ENCODE assay signal across 19 cellular contexts in the genomic region with DNA sequence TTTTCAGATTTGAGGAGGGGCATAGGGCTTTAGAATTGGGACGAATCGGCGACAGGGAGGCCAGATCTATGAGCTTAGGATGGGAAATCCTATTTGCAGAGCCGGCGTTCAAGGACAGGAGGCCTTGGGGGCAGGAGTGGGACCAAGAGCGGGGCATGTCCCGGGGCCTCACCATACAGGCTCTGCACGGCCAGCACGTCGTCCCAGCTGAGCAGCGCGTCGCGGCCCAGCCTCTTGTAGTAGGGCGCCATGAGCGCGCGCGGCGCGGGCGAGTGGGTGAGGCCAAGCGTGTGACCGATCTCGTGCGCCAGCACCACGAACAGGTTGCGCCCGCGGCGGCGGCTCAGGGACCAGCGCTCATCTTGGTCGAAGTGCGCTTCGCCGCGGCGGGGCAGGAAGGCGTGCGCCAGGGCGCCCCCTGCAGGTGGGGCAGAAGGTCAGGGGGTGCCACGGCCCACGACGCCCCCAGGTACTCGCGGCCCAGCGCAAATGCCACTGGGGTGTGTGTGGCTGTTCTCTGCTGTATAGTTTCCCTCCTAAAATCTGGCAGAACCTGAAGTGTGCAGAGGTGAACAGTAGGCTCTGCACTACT. TPM values are rescaled to one million over a fixed set of nuclear protein-coding genes. Genes with fewer than 3 reads are reported as not detected.
DNase-seq lines count a peak whose midpoint lies in the region; ATAC-seq, FAIRE-seq and TF ChIP-seq lines count a peak whose summit lies in the region.
"Had no signal": no experiment of that assay in that cellular context is flagged by ENCODE, and none has a peak within 500 bp of the region (broad histone marks: within the 10 kb centered on the region; RNA-seq: fewer than 3 reads in every experiment).

No MANE protein-coding gene starts in this region.

- DNase-seq in GM12878 (ENCODE audit: low read depth, low spot score) (no peak), neuronal stem cell (ENCODE audit: low spot score) (no peak), HK-2 (ENCODE audit: unreplicated experiment) (no peak), Right ventricle myocardium superior (no peak)
- DNase-seq in stimulated activated naive CD4-positive, alpha-beta T cell (lab: John Stamatoyannopoulos, UW), result no peak
- DNase-seq: activated CD4-positive, alpha-beta T cell treated with anti-CD3 and anti-CD28 coated beads, Interleukin-2, amount 10 ng/mL, durations not matched to agents 24 days and 14 days; activated T-cell treated with anti-CD3 and anti-CD28 coated beads, Interleukin-2, amount 50 U/mL, for 72 hours; adrenal gland; left colon; NCI-H1417; NCI-H510A had no signal

- H3K27me3 ChIP-seq in DOHH2 (ENCODE audit: control insufficient read depth, low read length), result peaks cover 9% of the 10 kb centered on the region
- peaks cover 4 to 6% of the 10 kb centered on the region in 2 experiments for H3K27me3 ChIP-seq in GM12878 (replicated peaks in 1 of 2; ENCODE audit: control insufficient read depth in 2 of 2, insufficient read depth in 2 of 2, low read length in 1 of 2)
- peaks cover 0 to 7% (median 0%) of the 10 kb centered on the region in 3 experiments for H3K27me3 ChIP-seq in neuronal stem cell (ENCODE audit: control insufficient read depth in 3 of 3, insufficient read depth in 3 of 3, low read depth in 1 of 3, low read length in 3 of 3)
- H3K27me3 ChIP-seq: adrenal gland, suprapubic skin had no signal

- H3K9me3 ChIP-seq in DOHH2 (ENCODE audit: control insufficient read depth, insufficient read depth, low read length), result no peaks in the 10 kb centered on the region
- no peaks in the 10 kb centered on the region for H3K9me3 ChIP-seq in HEK293 (ENCODE audit: control insufficient read depth, insufficient read depth, low read depth, low read length)
- no peaks in the 10 kb centered on the region for H3K9me3 ChIP-seq in GM12878 (replicated peaks; ENCODE audit: control insufficient read depth, insufficient read depth, low read length)
- no peaks in the 10 kb centered on the region for H3K9me3 ChIP-seq in neuronal stem cell (replicated peaks in 1 of 2; ENCODE audit: control insufficient read depth in 2 of 2, insufficient read depth in 1 of 2, low read depth in 1 of 2, low read length in 2 of 2)
- H3K9me3 ChIP-seq: adrenal gland, suprapubic skin had no signal

- H4K8ac ChIP-seq in neuronal stem cell (ENCODE audit: low read depth, low read length), result no peak overlapping the region

- SMC1A ChIA-PET in GM12878 (lab: Charles Lee; ENCODE audit: uncharacterized antibody, unreplicated experiment), result no interaction called here

- H3F3A ChIP-seq in DOHH2 (ENCODE audit: control insufficient read depth, insufficient read depth), result no peaks in the 10 kb centered on the region

- CTCF ChIA-PET in HEK293 (lab: Yijun Ruan, JAX), result interaction anchor here (0.5 to 3.8 kb wide), 12 partner anchors 8 to 1378 kb away, joined by 3 to 20 read pairs (median 4); a partner anchor contains a TSS
- CTCF ChIA-PET in GM12878 (lab: Yijun Ruan, JAX), result interaction anchor here (0.6 to 2.3 kb wide), 5 partner anchors 29 to 157 kb away, joined by 3 to 8 read pairs (median 4); a partner anchor contains a TSS

- no peak overlapping the region for H4K91ac ChIP-seq in neuronal stem cell (ENCODE audit: low read depth, low read length, poor library complexity)

- H3K4ac ChIP-seq in neuronal stem cell (ENCODE audit: low read length), result no peak overlapping the region

- H2AK5ac ChIP-seq in neuronal stem cell (ENCODE audit: low read depth, low read length), result no peak overlapping the region

- H3K14ac ChIP-seq in neuronal stem cell (ENCODE audit: low read length), result no peak overlapping the region

- H3K79me2 ChIP-seq in DOHH2 (ENCODE audit: control insufficient read depth, low read length), result no peaks in the 10 kb centered on the region
- H3K79me2 ChIP-seq in GM12878 (ENCODE audit: control insufficient read depth, insufficient read depth, low read length), result no peaks in the 10 kb centered on the region

- no peak for FAIRE-seq in GM12878 (lab: Jason Lieb, UNC)
- FAIRE-seq: colon, GM19239 had no signal

- no peak overlapping the region for H2BK5ac ChIP-seq in neuronal stem cell (ENCODE audit: low read length)

- TF ChIP-seq RAD21 in GM12878 (IDR thresholded peaks at IDR 0.05; ENCODE audit: insufficient read depth, low read depth, low read length), result no peak

- H2BK15ac ChIP-seq in neuronal stem cell (ENCODE audit: low read length), result no peak overlapping the region

- POLR2A ChIA-PET in HEK293 (lab: Yijun Ruan, JAX) (interaction anchor here (0.8 to 1.5 kb wide), 3 partner anchors 27 to 39 kb away, joined by 4 to 7 read pairs (median 5); a partner anchor contains a TSS), GM12878 (lab: Charles Lee) (no interaction called here)

- in situ Hi-C loops in GM12878 (cut with MboI), result loop anchor here (5.0 kb wide), 1 partner anchor 37 kb away; a partner anchor contains a TSS

- ATAC-seq in GM12878 (no peak), Right ventricle myocardium superior (ENCODE audit: poor library complexity) (no peak)
- ATAC-seq: activated T-cell treated with anti-CD3 and anti-CD28 coated beads, Interleukin-2, amount 50 U/mL, for 72 hours; left colon had no signal

- RAD21 ChIA-PET in GM12878 (lab: Charles Lee; ENCODE audit: unreplicated experiment), result interaction anchor here (0.6 to 1.0 kb wide), 2 partner anchors 38 to 178 kb away, joined by 3 to 5 read pairs; no protein-coding TSS in a partner anchor

- BruUV-seq in GM12878 (replicated peaks; lab: Mats Ljungman, UMichigan), result no TSS peak

- no peak overlapping the region for H3K4me3 ChIP-seq in DOHH2 (ENCODE audit: low read length)
- H3K4me3 ChIP-seq in HEK293 (ENCODE audit: low read depth, low read length), result no peak overlapping the region
- no peak overlapping the region for H3K4me3 ChIP-seq in GM12878
- peak overlapping the region in 1 of 2 donors; percentile 13 for H3K4me3 ChIP-seq in neuronal stem cell (ENCODE audit: low read length in 2 of 2)
- H3K4me3 ChIP-seq: adrenal gland, suprapubic skin had no signal

- no peak overlapping the region for H2BK120ac ChIP-seq in neuronal stem cell (ENCODE audit: low read depth, low read length)

- H3K4me1 ChIP-seq in DOHH2 (ENCODE audit: control insufficient read depth, low read length) (peaks cover 5% of the 10 kb centered on the region), HEK293 (ENCODE audit: control insufficient read depth, insufficient read depth, low read length) (peaks cover 8% of the 10 kb centered on the region; the same call in 1 of the 2 replicates), GM12878 (ENCODE audit: control insufficient read depth, insufficient read depth, low read length) (no peaks in the 10 kb centered on the region; the same call in 1 of the 2 replicates), neuronal stem cell (ENCODE audit: control insufficient read depth in 2 of 2, insufficient read depth in 1 of 2, low read depth in 1 of 2, low read length in 2 of 2) (peaks cover 20 to 35% of the 10 kb centered on the region in 2 donors)
- H3K4me1 ChIP-seq: adrenal gland had no signal

- peaks cover 2% of the 10 kb centered on the region for H3K79me1 ChIP-seq in neuronal stem cell (ENCODE audit: low read depth, low read length)

- H2AFZ ChIP-seq in GM12878 (ENCODE audit: control insufficient read depth, low read depth, low read length), result no peak overlapping the region
- H2AFZ ChIP-seq in neuronal stem cell (ENCODE audit: low read length), result no peak overlapping the region

- H2BK12ac ChIP-seq in neuronal stem cell (ENCODE audit: low read length), result no peak overlapping the region

- no peak for TF ChIP-seq POLR2A in GM12878 (IDR thresholded peaks at IDR 0.05; ENCODE audit: low read depth, low read length)

- TF ChIP-seq CTCF in DOHH2 (IDR thresholded peaks at IDR 0.05; ENCODE audit: low read depth, low read length, poor library complexity, severe bottlenecking) (peak; percentile 47), HEK293 (tag by site-specific recombination; IDR thresholded peaks at IDR 0.05) (peak; percentile 38; the same call in 1 of the 2 replicates), GM12878 (IDR thresholded peaks at IDR 0.05 in 2 of 3, conservative IDR thresholded peaks at IDR 0.05 in 1 of 3; ENCODE audit: control insufficient read depth in 2 of 3, extremely low read depth in 1 of 3, insufficient read depth in 1 of 3, low read depth in 3 of 3, low read length in 3 of 3) (peak in 1 of 3 experiments; percentile 13; a peak in 1 of 6 replicates)

- no peak overlapping the region for H3K9ac ChIP-seq in GM12878 (ENCODE audit: control insufficient read depth, insufficient read depth, low read length)
- no peak overlapping the region for H3K9ac ChIP-seq in neuronal stem cell (ENCODE audit: low read depth, low read length, poor library complexity)

- H3K27ac ChIP-seq in DOHH2 (ENCODE audit: low read depth, low read length) (no peak overlapping the region), HEK293 (ENCODE audit: extremely low read depth, low read depth, low read length) (no peak overlapping the region), GM12878 (ENCODE audit: control insufficient read depth, insufficient read depth) (no peak overlapping the region), neuronal stem cell (replicated peaks; ENCODE audit: low read length) (no peak overlapping the region)
- H3K27ac ChIP-seq: adrenal gland, suprapubic skin had no signal

- 84% methylated on average over 48 of the region's 48 CpGs for WGBS in GM12878 (ENCODE audit: insufficient coverage, insufficient replicate concordance, low lambda C conversion rate, missing lambda C conversion rate)
- no CpG with 5 or more reads among the region's 48 CpGs for WGBS in neuronal stem cell (ENCODE audit: extremely low coverage in 2 of 2, insufficient read length in 2 of 2, insufficient replicate concordance in 1 of 2), 2 donors

- peak overlapping the region; percentile 16 for H3K18ac ChIP-seq in neuronal stem cell (ENCODE audit: low read length)

- H3K4me2 ChIP-seq in DOHH2 (ENCODE audit: low read length), result no peak overlapping the region
- H3K4me2 ChIP-seq in GM12878 (ENCODE audit: control insufficient read depth, insufficient read depth), result no peak overlapping the region
- H3K4me2 ChIP-seq in neuronal stem cell (ENCODE audit: insufficient read depth, low read length, poor library complexity, severe bottlenecking), result no peak overlapping the region

- H4K20me1 ChIP-seq in DOHH2 (ENCODE audit: control insufficient read depth, insufficient read depth, low read depth, low read length) (no peaks in the 10 kb centered on the region), GM12878 (ENCODE audit: control insufficient read depth, insufficient read depth) (no peaks in the 10 kb centered on the region)

- no peak overlapping the region for H3K23ac ChIP-seq in neuronal stem cell (ENCODE audit: low read depth, low read length, poor library complexity)

- TF ChIP-seq EP300 in GM12878 (IDR thresholded peaks at IDR 0.05; ENCODE audit: borderline replicate concordance in 1 of 2, control insufficient read depth in 1 of 2, low read depth in 2 of 2, low read length in 2 of 2), result no peak

- no peaks in the 10 kb centered on the region for H3K9me2 ChIP-seq in DOHH2 (replicated peaks; ENCODE audit: control insufficient read depth, low read length)

- no peaks in the 10 kb centered on the region for H3K36me3 ChIP-seq in DOHH2 (ENCODE audit: control insufficient read depth, low read length)
- H3K36me3 ChIP-seq in HEK293 (ENCODE audit: control insufficient read depth in 2 of 2, insufficient read depth in 1 of 2, low read length in 2 of 2), result no peaks in the 10 kb centered on the region
- no peaks in the 10 kb centered on the region for H3K36me3 ChIP-seq in GM12878 (ENCODE audit: control insufficient read depth in 2 of 2, insufficient read depth in 2 of 2, low read length in 1 of 2)
- no peaks in the 10 kb centered on the region for H3K36me3 ChIP-seq in neuronal stem cell (replicated peaks in 1 of 2; ENCODE audit: control insufficient read depth in 2 of 2, insufficient read depth in 2 of 2, low read length in 2 of 2)
- H3K36me3 ChIP-seq: adrenal gland, suprapubic skin had no signal

- intact Hi-C loops in GM12878 (cut with micrococcal nuclease; ENCODE audit: unreplicated experiment) (no loop called here), Right ventricle myocardium superior (cut with DNase I) (no loop called here)

RNA-seq across cellular contexts. Expression of a gene that starts 9.3 kb away (rescaled TPM):
- total RNA-seq in GM12878 (2013; cell fraction: nucleolus; rRNA removed), result not detected in 2 replicates
- total RNA-seq in GM12878 (2014; rRNA removed), result not detected in 2 replicates
- total RNA-seq in GM12878 (2014; rRNA removed; fragmentation: Illumina TruSeq; extraction: Trizol), result not detected in 2 replicates
- total RNA-seq in GM12878 (2021), result not detected in 2 replicates
- polyA plus RNA-seq in GM12878 (2011; ENCODE audit: low read depth), result not detected
- polyA plus RNA-seq in GM12878 (2011; rRNA removed), result not detected in 2 replicates
- polyA plus RNA-seq in GM12878 (2011; cell fraction: cytosol; rRNA removed), result not detected in 2 replicates
- not detected in 2 replicates for polyA plus RNA-seq in GM12878 (2011; cell fraction: nucleus; rRNA removed)
- polyA plus RNA-seq in GM12878 (2012), result not detected in 2 replicates
- not detected in 2 replicates for polyA plus RNA-seq in GM12878 (2014; fragmentation: Illumina TruSeq; extraction: Trizol)
- not detected for polyA plus RNA-seq in GM12878 (2014; fragmentation: Nextera tagmentation; extraction: Ambion mirVana)
- polyA plus RNA-seq in GM12878 (2014; rRNA removed), result not detected in 2 replicates
- polyA plus RNA-seq in GM12878 (2016; fragmentation: Nextera tagmentation; extraction: Ambion mirVana), result under 1 TPM in 1 of 2 experiments, not detected in 1; 0.16 TPM
- not detected in 2 replicates for polyA minus RNA-seq in GM12878 (2011; rRNA and poly(A)+ RNA removed)
- not detected in 2 replicates for polyA minus RNA-seq in GM12878 (2011; cell fraction: cytosol; rRNA and poly(A)+ RNA removed)
- polyA minus RNA-seq in GM12878 (2011; cell fraction: nucleus; rRNA and poly(A)+ RNA removed), result not detected in 2 replicates
- polyA plus RNA-seq in neuronal stem cell (2013, experiment 1 of 2), result 0.24 TPM
- 0.32 TPM for polyA plus RNA-seq in neuronal stem cell (2013, experiment 2 of 2)
- total RNA-seq in Right ventricle myocardium superior, result not detected
- total RNA-seq: activated CD4-positive, alpha-beta T cell treated with anti-CD3 and anti-CD28 coated beads, Interleukin-2, amount 10 ng/mL, durations not matched to agents 24 days and 14 days; activated T-cell treated with anti-CD3 and anti-CD28 coated beads, Interleukin-2, amount 50 U/mL, for 72 hours; Daoy; left colon; suprapubic skin; T-helper 2 cell treated with Interferon-gamma antibody and Interleukin-4, amounts not matched to agents 100 ng/mL and 5 ng/mL, for 36 hours had no signal
- polyA plus RNA-seq: CD14-positive monocyte had no signal

RNA-seq across cellular contexts. Expression of a gene that starts 17.0 kb away (rescaled TPM):
- total RNA-seq in GM12878 (2013; cell fraction: nucleolus; rRNA removed), result not detected in 2 replicates
- not detected in 2 replicates for total RNA-seq in GM12878 (2014; rRNA removed)
- total RNA-seq in GM12878 (2014; rRNA removed; fragmentation: Illumina TruSeq; extraction: Trizol), result not detected in 2 replicates
- total RNA-seq in GM12878 (2021), result not detected in 2 replicates
- not detected for polyA plus RNA-seq in GM12878 (2011; ENCODE audit: low read depth)
- not detected in 2 replicates for polyA plus RNA-seq in GM12878 (2011; rRNA removed)
- 0.03 TPM in 1 of 2 replicates, not detected in the other for polyA plus RNA-seq in GM12878 (2011; cell fraction: cytosol; rRNA removed)
- 0.03 TPM in 1 of 2 replicates, not detected in the other for polyA plus RNA-seq in GM12878 (2011; cell fraction: nucleus; rRNA removed)
- not detected in 2 replicates for polyA plus RNA-seq in GM12878 (2012)
- 0.01 TPM in 1 of 2 replicates, not detected in the other for polyA plus RNA-seq in GM12878 (2014; fragmentation: Illumina TruSeq; extraction: Trizol)
- polyA plus RNA-seq in GM12878 (2014; fragmentation: Nextera tagmentation; extraction: Ambion mirVana), result not detected
- polyA plus RNA-seq in GM12878 (2014; rRNA removed), result not detected in 2 replicates
- not detected for polyA plus RNA-seq in GM12878 (2016; fragmentation: Nextera tagmentation; extraction: Ambion mirVana)
- not detected in 2 replicates for polyA minus RNA-seq in GM12878 (2011; rRNA and poly(A)+ RNA removed)
- polyA minus RNA-seq in GM12878 (2011; cell fraction: cytosol; rRNA and poly(A)+ RNA removed), result not detected in 2 replicates
- polyA minus RNA-seq in GM12878 (2011; cell fraction: nucleus; rRNA and poly(A)+ RNA removed), result not detected in 2 replicates
- polyA plus RNA-seq in neuronal stem cell (2013, experiment 1 of 2), result 0.15 TPM
- polyA plus RNA-seq in neuronal stem cell (2013, experiment 2 of 2), result 0.19 TPM
- total RNA-seq in Right ventricle myocardium superior, result 0.11 TPM
- total RNA-seq: activated CD4-positive, alpha-beta T cell treated with anti-CD3 and anti-CD28 coated beads, Interleukin-2, amount 10 ng/mL, durations not matched to agents 24 days and 14 days; Daoy; T-helper 2 cell treated with Interferon-gamma antibody and Interleukin-4, amounts not matched to agents 100 ng/mL and 5 ng/mL, for 36 hours had no signal
- polyA plus RNA-seq: CD14-positive monocyte had no signal

RNA-seq across cellular contexts. Expression of a gene that starts 25.4 kb away (rescaled TPM):
- not detected in 2 replicates for total RNA-seq in GM12878 (2013; cell fraction: nucleolus; rRNA removed)
- total RNA-seq in GM12878 (2014; rRNA removed) (not detected in 2 replicates), GM12878 (2014; rRNA removed; fragmentation: Illumina TruSeq; extraction: Trizol) (not detected in 2 replicates), GM12878 (2021) (not detected in 2 replicates), Right ventricle myocardium superior (1.2 TPM)
- polyA plus RNA-seq in GM12878 (2011; ENCODE audit: low read depth), result not detected
- polyA plus RNA-seq in GM12878 (2011; rRNA removed) (not detected in 2 replicates), GM12878 (2014; fragmentation: Illumina TruSeq; extraction: Trizol) (not detected in 2 replicates), GM12878 (2014; fragmentation: Nextera tagmentation; extraction: Ambion mirVana) (not detected), GM12878 (2014; rRNA removed) (not detected in 2 replicates), GM12878 (2016; fragmentation: Nextera tagmentation; extraction: Ambion mirVana) (not detected)
- not detected in 2 replicates for polyA plus RNA-seq in GM12878 (2011; cell fraction: cytosol; rRNA removed)
- polyA plus RNA-seq in GM12878 (2011; cell fraction: nucleus; rRNA removed), result not detected in 2 replicates
- not detected in 2 replicates for polyA plus RNA-seq in GM12878 (2012)
- not detected in 2 replicates for polyA minus RNA-seq in GM12878 (2011; rRNA and poly(A)+ RNA removed)
- polyA minus RNA-seq in GM12878 (2011; cell fraction: cytosol; rRNA and poly(A)+ RNA removed), result 1.9 TPM in 1 of 2 replicates, not detected in the other
- polyA minus RNA-seq in GM12878 (2011; cell fraction: nucleus; rRNA and poly(A)+ RNA removed), result not detected in 2 replicates
- 0.53 TPM for polyA plus RNA-seq in neuronal stem cell (2013, experiment 1 of 2)
- polyA plus RNA-seq in neuronal stem cell (2013, experiment 2 of 2), result 0.40 TPM
- total RNA-seq: activated CD4-positive, alpha-beta T cell treated with anti-CD3 and anti-CD28 coated beads, Interleukin-2, amount 10 ng/mL, durations not matched to agents 24 days and 14 days; T-helper 2 cell treated with Interferon-gamma antibody and Interleukin-4, amounts not matched to agents 100 ng/mL and 5 ng/mL, for 36 hours had no signal
- polyA plus RNA-seq: CD14-positive monocyte had no signal

RNA-seq across cellular contexts. Expression of a gene that starts 38.6 kb away (rescaled TPM):
- total RNA-seq in GM12878 (2013; cell fraction: nucleolus; rRNA removed), result not detected in 2 replicates
- total RNA-seq in GM12878 (2014; rRNA removed) (not detected in 2 replicates), GM12878 (2014; rRNA removed; fragmentation: Illumina TruSeq; extraction: Trizol) (not detected in 2 replicates), GM12878 (2021) (0.05 TPM in 1 of 2 replicates, not detected in the other), Right ventricle myocardium superior (22.3 TPM)
- polyA plus RNA-seq in GM12878 (2011; ENCODE audit: low read depth), result not detected
- polyA plus RNA-seq in GM12878 (2011; rRNA removed) (not detected in 2 replicates), GM12878 (2014; fragmentation: Illumina TruSeq; extraction: Trizol) (not detected in 2 replicates), GM12878 (2014; fragmentation: Nextera tagmentation; extraction: Ambion mirVana) (not detected), GM12878 (2014; rRNA removed) (not detected in 2 replicates), GM12878 (2016; fragmentation: Nextera tagmentation; extraction: Ambion mirVana) (not detected)
- polyA plus RNA-seq in GM12878 (2011; cell fraction: cytosol; rRNA removed), result not detected in 2 replicates
- not detected in 2 replicates for polyA plus RNA-seq in GM12878 (2011; cell fraction: nucleus; rRNA removed)
- polyA plus RNA-seq in GM12878 (2012), result not detected in 2 replicates
- not detected in 2 replicates for polyA minus RNA-seq in GM12878 (2011; rRNA and poly(A)+ RNA removed)
- polyA minus RNA-seq in GM12878 (2011; cell fraction: cytosol; rRNA and poly(A)+ RNA removed), result not detected in 2 replicates
- polyA minus RNA-seq in GM12878 (2011; cell fraction: nucleus; rRNA and poly(A)+ RNA removed), result not detected in 2 replicates
- polyA plus RNA-seq in neuronal stem cell (2013, experiment 1 of 2), result 20.8 TPM
- polyA plus RNA-seq in neuronal stem cell (2013, experiment 2 of 2), result 20.9 TPM
- polyA plus RNA-seq: CD14-positive monocyte had no signal

RNA-seq across cellular contexts. Expression of a gene that starts 39.3 kb away (rescaled TPM):
- 439 and 441 TPM in 2 replicates for total RNA-seq in GM12878 (2013; cell fraction: nucleolus; rRNA removed)
- total RNA-seq in GM12878 (2014; rRNA removed), result 41.9 and 46.2 TPM in 2 replicates
- 38.9 and 49.9 TPM in 2 replicates for total RNA-seq in GM12878 (2014; rRNA removed; fragmentation: Illumina TruSeq; extraction: Trizol)
- 202 and 205 TPM in 2 replicates for total RNA-seq in GM12878 (2021)
- polyA plus RNA-seq in GM12878 (2011; ENCODE audit: low read depth), result 123 TPM
- polyA plus RNA-seq in GM12878 (2011; rRNA removed), result 49.4 and 75.4 TPM in 2 replicates
- polyA plus RNA-seq in GM12878 (2011; cell fraction: cytosol; rRNA removed), result 45.6 and 59.7 TPM in 2 replicates
- polyA plus RNA-seq in GM12878 (2011; cell fraction: nucleus; rRNA removed), result 64.3 and 96.8 TPM in 2 replicates
- 152 and 223 TPM in 2 replicates for polyA plus RNA-seq in GM12878 (2012)
- polyA plus RNA-seq in GM12878 (2014; fragmentation: Illumina TruSeq; extraction: Trizol), result 259 and 331 TPM in 2 replicates
- polyA plus RNA-seq in GM12878 (2014; fragmentation: Nextera tagmentation; extraction: Ambion mirVana), result 10 to 100 TPM in 1 of 2 experiments, 1 to 10 TPM in 1; 9.5 to 17.1 TPM
- 131 and 137 TPM in 2 replicates for polyA plus RNA-seq in GM12878 (2014; rRNA removed)
- 10 to 100 TPM; 24.2 to 25.5 TPM for polyA plus RNA-seq in GM12878 (2016; fragmentation: Nextera tagmentation; extraction: Ambion mirVana)
- 67.4 and 105 TPM in 2 replicates for polyA minus RNA-seq in GM12878 (2011; rRNA and poly(A)+ RNA removed)
- polyA minus RNA-seq in GM12878 (2011; cell fraction: cytosol; rRNA and poly(A)+ RNA removed), result 25.9 and 45.4 TPM in 2 replicates
- 84.5 and 117 TPM in 2 replicates for polyA minus RNA-seq in GM12878 (2011; cell fraction: nucleus; rRNA and poly(A)+ RNA removed)
- polyA plus RNA-seq in neuronal stem cell (2013, experiment 1 of 2), result 162 TPM
- 163 TPM for polyA plus RNA-seq in neuronal stem cell (2013, experiment 2 of 2)
- 94.8 TPM for total RNA-seq in Right ventricle myocardium superior
